In genomic region chr14:77026930-77027537, GRCh38 we compare ENCODE assay signal across 8 cellular contexts.
DNase-seq lines count a peak whose midpoint lies in the region; ATAC-seq and TF ChIP-seq lines count a peak whose summit lies in the region.

No MANE protein-coding gene starts in this region.

- H3K4me1 ChIP-seq in tibial artery = peaks cover 0 to 67% (median 54%) of the 10 kb centered on the region in 4 donors

- peaks cover 28% of the 10 kb centered on the region for H3K36me3 ChIP-seq in KOPT-K1 (ENCODE audit: insufficient read depth, low read length)
- peaks cover 0 to 14% (median 0%) of the 10 kb centered on the region in 3 donors for H3K36me3 ChIP-seq in tibial artery

- no peaks in the 10 kb centered on the region for H3K27me3 ChIP-seq in tibial artery

- peak overlapping the region; percentile 94 for H3K27ac ChIP-seq in KOPT-K1 (ENCODE audit: low read depth, low read length, poor library complexity, severe bottlenecking)
- peak overlapping the region; percentile 97 to 99 for H3K27ac ChIP-seq in tibial artery

- intact Hi-C loops in tibial artery (cut with DNase I; ENCODE audit: low total_unique reads) = loop anchor here (5.0 kb wide), 2 partner anchors 70 to 110 kb away; no protein-coding TSS in a partner anchor

- H3K4me3 ChIP-seq in AG10803 (ENCODE audit: low read length) = peak overlapping the region; percentile 89
- peak overlapping the region; percentile 82 to 94 for H3K4me3 ChIP-seq in tibial artery

- no peaks in the 10 kb centered on the region for H3K9me3 ChIP-seq in KOPT-K1 (ENCODE audit: insufficient read depth, low read length, poor library complexity, severe bottlenecking)
- no peaks in the 10 kb centered on the region for H3K9me3 ChIP-seq in tibial artery

- ATAC-seq in GM19025 (IDR thresholded peaks at IDR 0.05; ENCODE audit: low read depth, unreplicated experiment) = peak; percentile 20

- DNase-seq in AG10803 (ENCODE audit: low read depth) = peak; percentile 60
- DNase-seq in activated CD4-positive, alpha-beta T cell treated with anti-CD3 and anti-CD28 coated beads for 48 hours = peak; percentile 61
- peak; percentile 16 for DNase-seq in effector CD8-positive, alpha-beta T cell (lab: John Stamatoyannopoulos, UW)
- peak; percentile 42 for DNase-seq in midbrain (lab: John Stamatoyannopoulos, UW)
- DNase-seq in tibial artery = peak in 1 of 2 donors; percentile 73
- DNase-seq in iPS-NIHi7 (ENCODE audit: extremely low spot score) = no peak

- TF ChIP-seq CTCF in AG10803 (conservative IDR thresholded peaks at IDR 0.05; ENCODE audit: low read length) (no peak), tibial artery (IDR thresholded peaks at IDR 0.05) (no peak)
